Comparison of ENCODE assay signal across 2 cellular contexts in genomic region chr7:101121996-101122932, GRCh38.
TF ChIP-seq lines count a peak whose summit lies in the region.

No MANE protein-coding gene starts in this region.

TF ChIP-seq in GM12891, 5 proteins besides CTCF, POLR2A, EP300 and RAD21:
- no peak for TF ChIP-seq POU2F2 (IDR thresholded peaks at IDR 0.05; ENCODE audit: low read depth, low read length)
- no peak for TF ChIP-seq PAX5 (IDR thresholded peaks at IDR 0.05; ENCODE audit: insufficient read depth, low read length, severe bottlenecking)
- no peak for TF ChIP-seq POLR2AphosphoS5 (IDR thresholded peaks at IDR 0.05; ENCODE audit: low read depth, low read length)
- TF ChIP-seq SPI1 (IDR thresholded peaks at IDR 0.05; ENCODE audit: low read depth, low read length) = peak; percentile 31; the same call in 1 of the 2 replicates
- peak; percentile 31; the same call in 1 of the 2 replicates for TF ChIP-seq TAF1 (IDR thresholded peaks at IDR 0.05; ENCODE audit: low read depth, low read length)

TF ChIP-seq in endothelial cell of umbilical vein, 7 proteins besides CTCF, POLR2A, EP300 and RAD21:
- TF ChIP-seq POLR2AphosphoS5 (IDR thresholded peaks at IDR 0.05; ENCODE audit: insufficient read depth, low read depth, low read length) (peak; percentile 95), GATA2 (IDR thresholded peaks at IDR 0.05; ENCODE audit: insufficient read depth, insufficient read length, low read depth, low read length) (peak; percentile 73), FOS (IDR thresholded peaks at IDR 0.05; ENCODE audit: borderline replicate concordance, insufficient read depth, low read length) (peak; percentile 95), MYC (IDR thresholded peaks at IDR 0.05; ENCODE audit: low read depth, low read length) (no peak), EZH2 (IDR thresholded peaks at IDR 0.05; ENCODE audit: borderline replicate concordance, low read depth, low read length, severe bottlenecking) (no peak), JUN (IDR thresholded peaks at IDR 0.05; ENCODE audit: borderline replicate concordance, insufficient read depth, insufficient read length, low read depth) (peak; percentile 83)
- TF ChIP-seq, protein P1, sequence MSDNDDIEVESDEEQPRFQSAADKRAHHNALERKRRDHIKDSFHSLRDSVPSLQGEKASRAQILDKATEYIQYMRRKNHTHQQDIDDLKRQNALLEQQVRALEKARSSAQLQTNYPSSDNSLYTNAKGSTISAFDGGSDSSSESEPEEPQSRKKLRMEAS (IDR thresholded peaks at IDR 0.05; ENCODE audit: insufficient read depth, insufficient read length) = no peak
TF ChIP-seq in endothelial cell of umbilical vein: peak in this region for 4.
